ENCODE assay signal across 21 cellular contexts in the genomic region with DNA sequence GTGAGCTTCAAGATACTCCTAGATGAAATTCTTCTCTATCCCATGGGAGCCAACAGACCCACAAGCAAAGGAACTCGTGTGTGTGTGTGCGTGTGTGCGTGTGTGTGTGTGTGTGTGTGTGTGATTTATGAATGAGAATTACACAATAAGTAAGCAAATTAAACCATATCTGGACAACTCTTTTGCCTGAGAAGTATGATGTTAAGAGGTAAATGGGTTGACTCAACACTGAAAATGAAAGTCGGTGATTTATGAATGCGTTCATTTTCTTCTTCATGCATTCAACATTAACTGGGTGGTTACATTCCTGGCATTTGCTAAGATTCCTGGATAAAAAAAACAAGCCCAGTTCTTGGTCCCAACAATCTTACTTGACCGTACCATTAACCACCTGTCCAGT.
DNase-seq lines count a peak whose midpoint lies in the region; TF ChIP-seq lines count a peak whose summit lies in the region.
"Had no signal": no experiment of that assay in that cellular context is flagged by ENCODE, and none has a peak within 500 bp of the region (broad histone marks: within the 10 kb centered on the region; RNA-seq: fewer than 3 reads in every experiment).

No MANE protein-coding gene starts in this region.

- no peak overlapping the region for H3K4me3 ChIP-seq in fibroblast of mammary gland (ENCODE audit: control insufficient read depth, low read depth, low read length)
- H3K4me3 ChIP-seq: BLaER1, GM12878 had no signal

- TF ChIP-seq CTCF in fibroblast of mammary gland (conservative IDR thresholded peaks at IDR 0.05; ENCODE audit: control insufficient read depth, insufficient read depth, low read depth, low read length) = no peak

- DNase-seq in RPMI7951 (ENCODE audit: low read depth) (peak; percentile 34), SK-MEL-5 (ENCODE audit: low read depth, low spot score) (peak; percentile 13), fibroblast of mammary gland (ENCODE audit: low read depth) (peak; percentile 17), GF-D8 (lab: John Stamatoyannopoulos, UW) (no peak), GDM1 (lab: John Stamatoyannopoulos, UW) (no peak)
- DNase-seq: 8988T; ACHN; BE2C; C1 segment of cervical spinal cord; CD4-positive, alpha-beta memory T cell; CD4-positive, CD25-positive, alpha-beta regulatory T cell; CD8-positive, alpha-beta memory T cell; COR-L47; DMS 273 treated with DMSO at 0.1 percent for 48 hours; DMS153; DMS53; DMS79; DND-41; EL had no signal

- in situ Hi-C loops in SK-MEL-5 (cut with HindIII; ENCODE audit: low pct_unique_long_range_greater_than_20kb, low sequenced_read_pairs) = no loop called here

Comparison
In these comparisons a context has a peak if more than half of its experiments do, and no peak if none do; other contexts are left out.
1. DNase-seq: peak in RPMI7951 (single experiment), SK-MEL-5 (single experiment) and fibroblast of mammary gland (single experiment); none in GF-D8 (single experiment) and GDM1 (single experiment).